Comparison of ENCODE assay signal across 26 cellular contexts in the genomic region with DNA sequence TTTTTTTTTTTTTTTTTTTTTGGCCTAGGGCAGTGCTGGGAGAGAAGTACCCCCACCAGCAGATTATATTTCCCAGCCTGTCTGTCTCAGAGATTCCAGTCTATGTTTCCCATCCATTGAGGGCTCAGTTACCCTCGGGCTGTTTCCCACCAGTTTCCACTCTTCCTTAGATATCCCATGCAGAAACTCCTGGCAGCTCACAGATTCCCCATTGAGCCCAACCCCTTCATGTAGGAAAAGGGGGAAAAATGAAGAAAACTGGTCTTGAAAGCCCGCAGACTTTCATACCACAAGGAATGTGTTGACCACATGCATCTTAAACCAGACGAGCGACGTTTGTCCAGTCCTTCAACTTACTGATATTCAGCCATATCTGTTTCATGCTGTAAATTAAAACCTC. TPM values are rescaled to one million over a fixed set of nuclear protein-coding genes. Genes with fewer than 3 reads are reported as not detected.
"Had no signal": no experiment of that assay in that cellular context is flagged by ENCODE, and none has a peak within 500 bp of the region (broad histone marks: within the 10 kb centered on the region; RNA-seq: fewer than 3 reads in every experiment).

No MANE protein-coding gene starts in this region.

- H3K4me3 ChIP-seq: breast epithelium, esophagus squamous epithelium, right lobe of liver, thoracic aorta, upper lobe of right lung had no signal

- FAIRE-seq: frontal cortex, keratinocyte had no signal

- H3K27ac Mint-ChIP-seq: activated CD4-positive, alpha-beta memory T cell treated with anti-CD3 and anti-CD28 coated beads, Interleukin-2, amount 10 ng/mL, durations not matched to agents 7 days and 5 days; activated CD4-positive, alpha-beta T cell treated with anti-CD3 and anti-CD28 coated beads, Interleukin-2, amount 10 ng/mL, durations not matched to agents 7 days and 5 days; activated naive CD4-positive, alpha-beta T cell treated with anti-CD3 and anti-CD28 coated beads, Interleukin-2, amount 10 ng/mL, durations not matched to agents 7 days and 5 days; activated T-cell treated with anti-CD3 and anti-CD28 coated beads, Interleukin-2, amount 50 U/mL, for 24 hours; dendritic cell treated with granulocyte-macrophage colony-stimulating factor and Interleukin-4, amounts not matched to agents 40 ng/mL and 50 ng/mL, for 4 days; naive thymus-derived CD8-positive, alpha-beta T cell; stimulated activated naive CD8-positive, alpha-beta T cell treated with anti-CD3 and anti-CD28 coated beads, Interleukin-15, Interleukin-2, amounts not matched to agents 100 ng/mL and 50 ng/mL, for 24 hours had no signal

- H3K27me3 Mint-ChIP-seq: activated CD4-positive, alpha-beta memory T cell treated with anti-CD3 and anti-CD28 coated beads, Interleukin-2, amount 10 ng/mL, durations not matched to agents 7 days and 5 days; activated CD4-positive, alpha-beta T cell treated with anti-CD3 and anti-CD28 coated beads, Interleukin-2, amount 10 ng/mL, durations not matched to agents 7 days and 5 days; activated naive CD4-positive, alpha-beta T cell treated with anti-CD3 and anti-CD28 coated beads, Interleukin-2, amount 10 ng/mL, durations not matched to agents 7 days and 5 days; activated T-cell treated with anti-CD3 and anti-CD28 coated beads, Interleukin-2, amount 50 U/mL, for 24 hours; dendritic cell treated with granulocyte-macrophage colony-stimulating factor and Interleukin-4, amounts not matched to agents 40 ng/mL and 50 ng/mL, for 4 days; naive thymus-derived CD8-positive, alpha-beta T cell; stimulated activated naive CD8-positive, alpha-beta T cell treated with anti-CD3 and anti-CD28 coated beads, Interleukin-15, Interleukin-2, amounts not matched to agents 100 ng/mL and 50 ng/mL, for 24 hours had no signal

- H3K9me3 Mint-ChIP-seq: dendritic cell treated with granulocyte-macrophage colony-stimulating factor and Interleukin-4, amounts not matched to agents 40 ng/mL and 50 ng/mL, for 4 days had no signal

- H3K4me1 ChIP-seq: breast epithelium, esophagus squamous epithelium, right lobe of liver, upper lobe of right lung had no signal

- ATAC-seq: left cardiac atrium; naive thymus-derived CD8-positive, alpha-beta T cell; right lobe of liver; upper lobe of right lung had no signal

- DNase-seq: activated CD4-positive, alpha-beta memory T cell treated with anti-CD3 and anti-CD28 coated beads, Interleukin-2, amount 10 ng/mL, durations not matched to agents 7 days and 5 days; activated CD4-positive, alpha-beta T cell treated with anti-CD3 and anti-CD28 coated beads for 1 hour; activated CD4-positive, alpha-beta T cell treated with anti-CD3 and anti-CD28 coated beads, Interleukin-2, amount 10 ng/mL, durations not matched to agents 7 days and 5 days; activated CD8-positive, alpha-beta memory T cell treated with anti-CD3 and anti-CD28 coated beads, Interleukin-2, amount 50 U/mL, for 48 hours; activated gamma-delta T cell; activated naive CD4-positive, alpha-beta T cell treated with anti-CD3 and anti-CD28 coated beads, Interleukin-2, amount 10 ng/mL, durations not matched to agents 7 days and 5 days; activated T-cell treated with anti-CD3 and anti-CD28 coated beads, Interleukin-2, amount 50 U/mL, for 24 hours; amygdala; central memory CD4-positive, alpha-beta T cell; esophagus squamous epithelium; left cardiac atrium; mammary epithelial cell; midbrain; naive thymus-derived CD8-positive, alpha-beta T cell; posterior cingulate gyrus; right lobe of liver; stimulated activated CD4-positive, alpha-beta T cell treated with anti-CD3 and anti-CD28 coated beads, Interleukin-12 subunit alpha, Interleukin-12 subunit beta, amount 100 ng/mL, for 4 hours; stimulated activated CD4-positive, alpha-beta T cell treated with anti-CD3 and anti-CD28 coated beads, Interleukin-4, amount 100 ng/mL, for 1 hour; T-helper 2 cell; upper lobe of right lung had no signal

- H3K27me3 ChIP-seq: breast epithelium, esophagus squamous epithelium, right lobe of liver, upper lobe of right lung had no signal

- H3K36me3 ChIP-seq: breast epithelium, esophagus squamous epithelium, right lobe of liver, thoracic aorta, upper lobe of right lung had no signal

- H3K4me1 Mint-ChIP-seq: activated CD4-positive, alpha-beta memory T cell treated with anti-CD3 and anti-CD28 coated beads, Interleukin-2, amount 10 ng/mL, durations not matched to agents 7 days and 5 days; activated CD4-positive, alpha-beta T cell treated with anti-CD3 and anti-CD28 coated beads, Interleukin-2, amount 10 ng/mL, durations not matched to agents 7 days and 5 days; activated naive CD4-positive, alpha-beta T cell treated with anti-CD3 and anti-CD28 coated beads, Interleukin-2, amount 10 ng/mL, durations not matched to agents 7 days and 5 days; naive thymus-derived CD8-positive, alpha-beta T cell had no signal

- H3K27ac ChIP-seq: breast epithelium, esophagus squamous epithelium, right lobe of liver, thoracic aorta, upper lobe of right lung had no signal

- H3K36me3 Mint-ChIP-seq: activated naive CD4-positive, alpha-beta T cell treated with anti-CD3 and anti-CD28 coated beads, Interleukin-2, amount 10 ng/mL, durations not matched to agents 7 days and 5 days; naive thymus-derived CD8-positive, alpha-beta T cell had no signal

- H3K4me3 Mint-ChIP-seq: activated CD4-positive, alpha-beta memory T cell treated with anti-CD3 and anti-CD28 coated beads, Interleukin-2, amount 10 ng/mL, durations not matched to agents 7 days and 5 days; activated CD4-positive, alpha-beta T cell treated with anti-CD3 and anti-CD28 coated beads, Interleukin-2, amount 10 ng/mL, durations not matched to agents 7 days and 5 days; activated naive CD4-positive, alpha-beta T cell treated with anti-CD3 and anti-CD28 coated beads, Interleukin-2, amount 10 ng/mL, durations not matched to agents 7 days and 5 days; activated T-cell treated with anti-CD3 and anti-CD28 coated beads, Interleukin-2, amount 50 U/mL, for 24 hours; dendritic cell treated with granulocyte-macrophage colony-stimulating factor and Interleukin-4, amounts not matched to agents 40 ng/mL and 50 ng/mL, for 4 days; naive thymus-derived CD8-positive, alpha-beta T cell; stimulated activated naive CD8-positive, alpha-beta T cell treated with anti-CD3 and anti-CD28 coated beads, Interleukin-15, Interleukin-2, amounts not matched to agents 100 ng/mL and 50 ng/mL, for 24 hours had no signal

- H3K9me3 ChIP-seq: breast epithelium, esophagus squamous epithelium, right lobe of liver, thoracic aorta, upper lobe of right lung had no signal

RNA-seq across cellular contexts. Expression of gene ASXL3, which starts 15.2 kb away (rescaled TPM):
- total RNA-seq: activated CD4-positive, alpha-beta memory T cell treated with anti-CD3 and anti-CD28 coated beads, Interleukin-2, amount 10 ng/mL, durations not matched to agents 7 days and 5 days; activated CD4-positive, alpha-beta T cell treated with anti-CD3 and anti-CD28 coated beads, Interleukin-2, amount 10 ng/mL, durations not matched to agents 7 days and 5 days; naive thymus-derived CD8-positive, alpha-beta T cell had no signal
- polyA plus RNA-seq: keratinocyte; mammary epithelial cell; naive thymus-derived CD8-positive, alpha-beta T cell had no signal
